ENCODE assay signal across 8 cellular contexts in the genomic region with DNA sequence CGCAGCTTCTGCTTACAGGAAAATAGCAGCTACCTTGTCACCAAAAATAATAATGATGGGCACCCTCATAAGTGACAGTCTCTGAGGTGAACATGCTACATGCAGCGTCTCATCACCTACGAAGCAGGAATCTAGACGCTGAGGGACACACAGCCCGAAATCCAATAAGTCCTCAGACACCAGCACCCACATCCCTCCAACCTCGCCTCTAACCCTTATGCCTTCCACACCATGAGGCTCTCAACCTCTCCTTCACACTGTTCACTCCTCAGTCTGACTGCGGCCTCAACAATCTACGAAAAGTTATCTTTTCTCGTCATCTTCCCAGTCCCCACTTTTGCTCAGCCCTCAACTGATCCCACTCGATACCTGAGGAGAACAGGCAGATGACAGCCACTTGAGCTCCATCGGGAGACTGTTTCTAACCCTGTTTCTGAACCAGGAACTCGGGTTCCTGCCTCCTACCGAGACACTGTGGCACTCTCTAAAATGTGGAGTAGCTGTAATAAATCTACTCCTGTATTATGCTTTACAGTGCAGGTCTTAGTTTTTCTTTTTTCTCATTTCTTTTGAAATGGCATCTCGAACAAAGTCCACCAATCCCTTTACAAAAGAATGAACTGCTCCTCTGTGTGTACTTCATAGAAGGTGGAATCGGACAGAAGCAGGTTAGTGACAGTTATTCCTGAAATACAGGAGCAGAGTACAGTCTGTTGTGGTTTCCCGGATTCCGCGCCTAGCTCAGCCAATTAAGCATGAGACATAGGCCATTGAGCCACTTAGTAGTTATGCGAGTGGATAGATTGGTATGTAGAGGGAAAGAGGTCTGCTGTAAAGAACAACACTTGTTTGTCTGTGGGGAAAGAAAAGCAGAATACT. TPM values are rescaled to one million over a fixed set of nuclear protein-coding genes. Genes with fewer than 3 reads are reported as not detected.
DNase-seq lines count a peak whose midpoint lies in the region; ATAC-seq and TF ChIP-seq lines count a peak whose summit lies in the region.
"Not testable (repeated sequence)": the region's sequence is repeated elsewhere in the genome, so short reads cannot be mapped to it uniquely, and the experiment has no call there.

No MANE protein-coding gene starts in this region.

- not testable (repeated sequence) for H3K23ac ChIP-seq in mesenchymal stem cell (ENCODE audit: low read length in 2 of 2)

- peaks cover 30% of the 10 kb centered on the region for H3K4me1 ChIP-seq in DND-41 (ENCODE audit: insufficient read depth, low read length)
- H3K4me1 ChIP-seq in MM.1S (ENCODE audit: low read length); breast epithelium; mesenchymal stem cell (ENCODE audit: control insufficient read depth, insufficient read depth, low read depth, low read length): not testable (repeated sequence)
- peaks cover 23% of the 10 kb centered on the region for H3K4me1 ChIP-seq in psoas muscle
- H3K4me1 ChIP-seq in upper lobe of left lung: peaks cover 16 to 24% (median 17%) of the 10 kb centered on the region in 4 donors

- CTCF ChIA-PET in activated CD4-positive, alpha-beta memory T cell treated with anti-CD3 and anti-CD28 coated beads for 36 hours (lab: Charles Lee): interaction anchor here (0.6 kb wide), 1 partner anchor 34 kb away, joined by 3 read pairs; no protein-coding TSS in a partner anchor

- ATAC-seq in DND-41 (ENCODE audit: insufficient read depth, low read depth); psoas muscle; upper lobe of left lung (ENCODE audit: low FRiP score in 2 of 2): not testable (repeated sequence)

- not testable (repeated sequence) for H2BK15ac ChIP-seq in mesenchymal stem cell (ENCODE audit: low read depth, poor library complexity, severe bottlenecking)

- not testable (repeated sequence) for H3K4ac ChIP-seq in mesenchymal stem cell (ENCODE audit: low read depth in 1 of 2, low read length in 2 of 2)

- not testable (repeated sequence) for H3K9me3 ChIP-seq in DND-41 (ENCODE audit: insufficient read depth, low read length, severe bottlenecking); MM.1S (replicated peaks; ENCODE audit: insufficient read depth, low read length); breast epithelium; mesenchymal stem cell (ENCODE audit: control insufficient read depth, low read length); psoas muscle; upper lobe of left lung

- H3K27me3 ChIP-seq in DND-41 (ENCODE audit: insufficient read depth, low read length, poor library complexity); MM.1S (replicated peaks; ENCODE audit: insufficient read depth, low read length); breast epithelium; mesenchymal stem cell (ENCODE audit: control insufficient read depth in 1 of 2, insufficient read depth in 1 of 2, low read length in 2 of 2); psoas muscle (ENCODE audit: insufficient read depth in 3 of 3, low read length in 2 of 3); upper lobe of left lung: not testable (repeated sequence)

- intact Hi-C loops in activated CD4-positive, alpha-beta memory T cell treated with anti-CD3 and anti-CD28 coated beads for 36 hours (cut with micrococcal nuclease); breast epithelium (cut with DNase I; ENCODE audit: low total_unique reads); psoas muscle (cut with DNase I): not testable (repeated sequence)

- H3K36me3 ChIP-seq in DND-41 (ENCODE audit: insufficient read depth, low read length) (peaks cover 20% of the 10 kb centered on the region), mesenchymal stem cell (ENCODE audit: control insufficient read depth in 1 of 2, insufficient read depth in 2 of 2, low read depth in 1 of 2, low read length in 2 of 2) (peaks cover 0 to 15% of the 10 kb centered on the region in 2 experiments), psoas muscle (ENCODE audit: insufficient read depth in 1 of 2, low read depth in 1 of 2) (peaks cover 0 to 22% of the 10 kb centered on the region in 2 donors), upper lobe of left lung (peaks cover 3 to 18% (median 6%) of the 10 kb centered on the region in 4 donors)
- not testable (repeated sequence) for H3K36me3 ChIP-seq in MM.1S (replicated peaks; ENCODE audit: insufficient read depth, low read length); breast epithelium

- H3K79me1 ChIP-seq in mesenchymal stem cell (replicated peaks; ENCODE audit: low read length, poor library complexity, severe bottlenecking): not testable (repeated sequence)

- H2BK5ac ChIP-seq in mesenchymal stem cell (ENCODE audit: low read depth, low read length, poor library complexity, severe bottlenecking): not testable (repeated sequence)

- peak overlapping the region; percentile 21 for H4K8ac ChIP-seq in mesenchymal stem cell (ENCODE audit: low read length)

- not testable (repeated sequence) for H3K14ac ChIP-seq in mesenchymal stem cell (ENCODE audit: low read length in 2 of 2)

- not testable (repeated sequence) for H3K36me3 Mint-ChIP-seq in activated CD4-positive, alpha-beta memory T cell treated with anti-CD3 and anti-CD28 coated beads for 36 hours

- not testable (repeated sequence) for H3K9me3 Mint-ChIP-seq in activated CD4-positive, alpha-beta memory T cell treated with anti-CD3 and anti-CD28 coated beads for 36 hours

- not testable (repeated sequence) for TF ChIP-seq CTCF in DND-41 (IDR thresholded peaks at IDR 0.05; ENCODE audit: borderline replicate concordance, extremely low read depth, low read length, poor library complexity, severe bottlenecking); MM.1S (IDR thresholded peaks at IDR 0.05; ENCODE audit: low read length); breast epithelium (IDR thresholded peaks at IDR 0.05); fibroblast of the aortic adventitia (IDR thresholded peaks at IDR 0.05; ENCODE audit: insufficient read depth, low read length); psoas muscle (IDR thresholded peaks at IDR 0.05); upper lobe of left lung (IDR thresholded peaks at IDR 0.05)

- not testable (repeated sequence) for H2BK12ac ChIP-seq in mesenchymal stem cell (ENCODE audit: low read length in 2 of 2)

- not testable (repeated sequence) for H2BK120ac ChIP-seq in mesenchymal stem cell (ENCODE audit: low read depth, low read length)

- H3K27me3 Mint-ChIP-seq in activated CD4-positive, alpha-beta memory T cell treated with anti-CD3 and anti-CD28 coated beads for 36 hours: not testable (repeated sequence)

- H3K79me2 ChIP-seq in DND-41 (ENCODE audit: insufficient read depth, low read length): peaks cover 41% of the 10 kb centered on the region
- H3K79me2 ChIP-seq in MM.1S (ENCODE audit: low read length): peaks cover 24% of the 10 kb centered on the region

- H2AFZ ChIP-seq in DND-41 (ENCODE audit: low read depth, low read length): peak overlapping the region; percentile 71
- 0 out of 2 replicates have a peak overlapping the region, but pooled peaks have one; percentile 31 for H2AFZ ChIP-seq in MM.1S (ENCODE audit: low read length)
- not testable (repeated sequence) for H2AFZ ChIP-seq in mesenchymal stem cell (ENCODE audit: low read depth, low read length)

- POLR2A ChIA-PET in activated CD4-positive, alpha-beta memory T cell treated with anti-CD3 and anti-CD28 coated beads for 36 hours (lab: Charles Lee): interaction anchor here (0.6 kb wide), 1 partner anchor 10 kb away, joined by 4 read pairs; no protein-coding TSS in a partner anchor

- H3F3A ChIP-seq in MM.1S (ENCODE audit: insufficient read depth, low read length): not testable (repeated sequence)

- H3K9me2 ChIP-seq in MM.1S (replicated peaks; ENCODE audit: insufficient read depth, low read length): not testable (repeated sequence)

- peak overlapping the region; percentile 99 for H3K4me3 Mint-ChIP-seq in activated CD4-positive, alpha-beta memory T cell treated with anti-CD3 and anti-CD28 coated beads for 36 hours

- peak overlapping the region; percentile 78 for H4K91ac ChIP-seq in mesenchymal stem cell (ENCODE audit: low read length)

- not testable (repeated sequence) for TF ChIP-seq EP300 in upper lobe of left lung (IDR thresholded peaks at IDR 0.05)

- H3K4me2 ChIP-seq in DND-41 (ENCODE audit: insufficient read depth, low read length): peak overlapping the region; percentile 80
- H3K4me2 ChIP-seq in MM.1S (ENCODE audit: low read depth, low read length): peak overlapping the region; percentile 32; the same call in 1 of the 2 replicates
- not testable (repeated sequence) for H3K4me2 ChIP-seq in mesenchymal stem cell (ENCODE audit: low read length, poor library complexity, severe bottlenecking)

- H3K18ac ChIP-seq in mesenchymal stem cell (ENCODE audit: low read depth in 1 of 2, low read length in 2 of 2): not testable (repeated sequence)

- peak overlapping the region; percentile 77 for H3K9ac ChIP-seq in DND-41 (ENCODE audit: low read depth, low read length)
- H3K9ac ChIP-seq in MM.1S (ENCODE audit: low read length): peak overlapping the region; percentile 71
- peak overlapping the region; percentile 99 for H3K9ac ChIP-seq in mesenchymal stem cell (ENCODE audit: low read length)

- peak overlapping the region; percentile 98 for H3K27ac Mint-ChIP-seq in activated CD4-positive, alpha-beta memory T cell treated with anti-CD3 and anti-CD28 coated beads for 36 hours

- not testable (repeated sequence) for DNase-seq in DND-41; MM.1S; activated CD4-positive, alpha-beta memory T cell treated with anti-CD3 and anti-CD28 coated beads for 36 hours; breast epithelium (ENCODE audit: low spot score in 2 of 2); fibroblast of the aortic adventitia (ENCODE audit: low read depth); mesenchymal stem cell; psoas muscle; upper lobe of left lung

- WGBS in mesenchymal stem cell: 96% methylated on average over 10 of the region's 19 CpGs
- 82 to 88% (median 83%) methylated on average over 13 of the region's 19 CpGs for whole genome bisulfite sequencing in psoas muscle, 3 donors
- WGBS in upper lobe of left lung, 2 donors: 89 to 91% methylated on average over 13 to 15 of the region's 19 CpGs

- TF ChIP-seq POLR2A in breast epithelium (IDR thresholded peaks at IDR 0.05); upper lobe of left lung (IDR thresholded peaks at IDR 0.05): not testable (repeated sequence)

- H3K4me3 ChIP-seq in DND-41 (ENCODE audit: low read depth in 1 of 2, low read length in 2 of 2): peak overlapping the region; percentile 67 to 72; a peak in 3 of 4 replicates
- peak overlapping the region; percentile 49; the same call in 1 of the 2 replicates for H3K4me3 ChIP-seq in MM.1S (ENCODE audit: low read length)
- peak overlapping the region; percentile 87 to 97 (median 88) for H3K4me3 ChIP-seq in breast epithelium
- peak overlapping the region; percentile 95 for H3K4me3 ChIP-seq in fibroblast of the aortic adventitia (ENCODE audit: low read depth, low read length)
- peak overlapping the region in 1 of 2 experiments; percentile 92 for H3K4me3 ChIP-seq in mesenchymal stem cell (ENCODE audit: insufficient read depth in 1 of 2, low read depth in 1 of 2, low read length in 2 of 2)
- H3K4me3 ChIP-seq in psoas muscle: peak overlapping the region; percentile 84
- H3K4me3 ChIP-seq in upper lobe of left lung: peak overlapping the region in 3 of 4 donors; percentile 69 to 94 (median 76)

- peaks cover 29% of the 10 kb centered on the region for H3K4me1 Mint-ChIP-seq in activated CD4-positive, alpha-beta memory T cell treated with anti-CD3 and anti-CD28 coated beads for 36 hours (ENCODE audit: low read depth)

- H2AK5ac ChIP-seq in mesenchymal stem cell (ENCODE audit: low read length, severe bottlenecking): peak overlapping the region; percentile 89

- H4K20me1 ChIP-seq in DND-41 (ENCODE audit: insufficient read depth, low read length); MM.1S (ENCODE audit: insufficient read depth, low read length): not testable (repeated sequence)

- H3K27ac ChIP-seq in DND-41 (ENCODE audit: low read length): peak overlapping the region; percentile 73
- peak overlapping the region; percentile 41; the same call in 1 of the 2 replicates for H3K27ac ChIP-seq in MM.1S (ENCODE audit: low read length)
- H3K27ac ChIP-seq in breast epithelium: peak overlapping the region; percentile 97 to 99
- not testable (repeated sequence) for H3K27ac ChIP-seq in mesenchymal stem cell (ENCODE audit: low read length, poor library complexity, severe bottlenecking)
- H3K27ac ChIP-seq in psoas muscle: peak overlapping the region; percentile 97
- H3K27ac ChIP-seq in upper lobe of left lung: peak overlapping the region; percentile 92 to 99 (median 98)

RNA-seq across cellular contexts. Expression of a gene that starts 0.9 kb away (rescaled TPM):
- 10 to 100 TPM; 37.5 to 40.2 TPM for total RNA-seq in activated CD4-positive, alpha-beta memory T cell treated with anti-CD3 and anti-CD28 coated beads for 36 hours
- total RNA-seq in breast epithelium (10 to 100 TPM; 43.3 to 81.2 (median 43.8) TPM), fibroblast of the aortic adventitia (ENCODE audit: low replicate concordance) (53.6 and 56.1 TPM in 2 replicates), psoas muscle (10 to 100 TPM; 19.9 to 28.2 (median 24.0) TPM), upper lobe of left lung (10 to 100 TPM; 12.5 to 30.6 (median 27.6) TPM)
- 44.2 TPM for polyA plus RNA-seq in mesenchymal stem cell (2013, experiment 1 of 2)
- polyA plus RNA-seq in mesenchymal stem cell (2013, experiment 2 of 2): 45.1 TPM
- 10 to 100 TPM; 16.5 to 30.1 (median 22.9) TPM for polyA plus RNA-seq in psoas muscle
